14 cellular contexts compared by ENCODE assay signal in the genomic region with DNA sequence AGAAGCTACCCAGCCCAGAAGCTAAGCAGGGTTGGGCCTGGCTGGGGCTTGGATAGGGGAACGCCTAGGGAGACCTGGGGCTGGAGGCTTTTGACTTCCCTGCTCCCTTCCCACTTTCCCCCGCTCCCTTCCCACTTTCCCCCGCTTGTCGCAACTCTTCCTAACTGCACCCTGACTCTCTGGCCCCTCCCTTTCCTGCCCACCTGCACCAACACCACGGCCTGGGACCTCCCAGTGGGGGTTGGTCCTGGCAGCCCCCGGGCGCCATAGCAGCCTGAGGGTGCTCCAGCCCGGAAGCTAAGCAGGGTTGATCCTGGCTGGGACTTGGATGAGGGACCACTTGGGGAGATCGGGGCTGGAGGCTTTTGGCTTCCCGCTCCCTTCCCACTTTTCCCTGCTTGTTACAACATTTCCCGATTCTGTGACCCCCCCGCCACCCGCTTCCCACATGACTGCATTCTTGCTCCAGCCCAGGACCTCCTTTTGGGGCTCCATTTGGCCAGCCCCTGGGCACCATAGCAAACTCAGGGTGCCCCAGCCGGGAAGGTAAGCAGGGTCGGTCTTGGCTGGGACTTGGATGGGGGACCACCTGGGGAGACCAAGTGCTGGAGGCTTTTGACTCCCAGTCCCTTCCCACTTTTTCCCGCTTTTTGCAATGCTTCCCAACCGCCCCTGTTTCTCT.
A peak's percentile ranks its signal among the peaks of the same experiment; 100 is the strongest.
DNase-seq lines count a peak whose midpoint lies in the region; ATAC-seq and TF ChIP-seq lines count a peak whose summit lies in the region.
"Had no signal": no experiment of that assay in that cellular context is flagged by ENCODE, and none has a peak within 500 bp of the region (broad histone marks: within the 10 kb centered on the region; RNA-seq: fewer than 3 reads in every experiment).

No MANE protein-coding gene starts in this region.

- no peak for TF ChIP-seq EP300 in esophagus muscularis mucosa (IDR thresholded peaks at IDR 0.05)

- no peaks in the 10 kb centered on the region for H3K36me3 ChIP-seq in right atrium auricular region
- H3K36me3 ChIP-seq in heart left ventricle, result no peaks in the 10 kb centered on the region
- H3K36me3 ChIP-seq in esophagus muscularis mucosa, result no peaks in the 10 kb centered on the region
- no peaks in the 10 kb centered on the region for H3K36me3 ChIP-seq in osteoblast (ENCODE audit: insufficient read depth, low read length)
- H3K36me3 ChIP-seq: BLaER1 treated with 17β-estradiol and CSF1 and Interleukin-3, amounts not matched to agents 10 nM and 100 nM had no signal

- no peaks in the 10 kb centered on the region for H3K9me3 ChIP-seq in right atrium auricular region
- H3K9me3 ChIP-seq in heart left ventricle, result peaks cover 0 to 6% (median 0%) of the 10 kb centered on the region in 12 donors
- peaks cover 0 to 40% (median 12%) of the 10 kb centered on the region in 4 donors for H3K9me3 ChIP-seq in esophagus muscularis mucosa
- no peaks in the 10 kb centered on the region for H3K9me3 ChIP-seq in osteoblast (ENCODE audit: low read depth, low read length)

- TF ChIP-seq CTCF in right atrium auricular region (IDR thresholded peaks at IDR 0.05) (no peak), heart left ventricle (IDR thresholded peaks at IDR 0.05) (no peak), esophagus muscularis mucosa (IDR thresholded peaks at IDR 0.05) (no peak), osteoblast (IDR thresholded peaks at IDR 0.05; ENCODE audit: extremely low read depth, low read depth, low read length) (no peak)

- intact Hi-C loops in heart left ventricle (cut with DNase I), result no loop called here
- intact Hi-C loops in esophagus muscularis mucosa (cut with DNase I), result loop anchor here (10.0 kb wide), 1 partner anchor 72 kb away; no protein-coding TSS in a partner anchor

- no peak overlapping the region for H3K4me3 ChIP-seq in right atrium auricular region
- H3K4me3 ChIP-seq in heart left ventricle, result no peak overlapping the region
- no peak overlapping the region for H3K4me3 ChIP-seq in esophagus muscularis mucosa
- no peak overlapping the region for H3K4me3 ChIP-seq in osteoblast (ENCODE audit: insufficient read depth, low read length)
- H3K4me3 ChIP-seq: BLaER1 treated with 17β-estradiol and CSF1 and Interleukin-3, amounts not matched to agents 10 nM and 100 nM; GM12878 had no signal

- TF ChIP-seq POLR2A in heart left ventricle (IDR thresholded peaks at IDR 0.05) (no peak), esophagus muscularis mucosa (IDR thresholded peaks at IDR 0.05; ENCODE audit: low read depth) (no peak)

- ATAC-seq in heart left ventricle, result no peak
- ATAC-seq in HG02610 (IDR thresholded peaks at IDR 0.05; ENCODE audit: unreplicated experiment), result no peak
- ATAC-seq: CD8-positive, alpha-beta T cell; GM12878 had no signal

- H3K79me2 ChIP-seq in osteoblast (ENCODE audit: insufficient read depth, low read length), result no peaks in the 10 kb centered on the region

- WGBS in heart left ventricle, 4 donors, result 88 to 90% (median 89%) methylated on average over 17 of the region's 17 CpGs
- WGBS in esophagus muscularis mucosa, result 95% methylated on average over 14 of the region's 17 CpGs

- H3K4me1 ChIP-seq in right atrium auricular region, result no peaks in the 10 kb centered on the region
- H3K4me1 ChIP-seq in heart left ventricle, result no peaks in the 10 kb centered on the region
- H3K4me1 ChIP-seq in esophagus muscularis mucosa, result no peaks in the 10 kb centered on the region
- no peaks in the 10 kb centered on the region for H3K4me1 ChIP-seq in osteoblast (ENCODE audit: insufficient read depth, low read length)

- DNase-seq in right atrium auricular region (ENCODE audit: low spot score), result peak; percentile 21
- no peak for DNase-seq in heart left ventricle
- peak; percentile 86 for DNase-seq in esophagus muscularis mucosa (ENCODE audit: extremely low spot score)
- DNase-seq in osteoblast (ENCODE audit: insufficient read length, low spot score, missing footprints), result peak; percentile 45
- DNase-seq in SKM-1 treated with dmso at 0.1 percent for 144 hours (lab: John Stamatoyannopoulos, UW; ENCODE audit: unreplicated experiment), result no peak
- DNase-seq in middle frontal gyrus (ENCODE audit: extremely low spot score, low spot score), result no peak
- DNase-seq: Calu3, DMS79 treated with DMSO at 0.1 percent for 48 hours, GF-D8, H9 had no signal

- H2AFZ ChIP-seq in osteoblast (ENCODE audit: low read length), result no peak overlapping the region

- no peaks in the 10 kb centered on the region for H3K27me3 ChIP-seq in right atrium auricular region
- H3K27me3 ChIP-seq in heart left ventricle, result no peaks in the 10 kb centered on the region
- no peaks in the 10 kb centered on the region for H3K27me3 ChIP-seq in esophagus muscularis mucosa
- no peaks in the 10 kb centered on the region for H3K27me3 ChIP-seq in osteoblast (ENCODE audit: insufficient read depth, low read length)
- H3K27me3 ChIP-seq: BLaER1 treated with 17β-estradiol and CSF1 and Interleukin-3, amounts not matched to agents 10 nM and 100 nM had no signal

- no peak overlapping the region for H3K27ac ChIP-seq in right atrium auricular region
- H3K27ac ChIP-seq in heart left ventricle, result no peak overlapping the region
- H3K27ac ChIP-seq in esophagus muscularis mucosa (replicated peaks in 1 of 4), result no peak overlapping the region
- H3K27ac ChIP-seq in osteoblast (ENCODE audit: low read depth, low read length), result no peak overlapping the region
- H3K27ac ChIP-seq: BLaER1 treated with 17β-estradiol and CSF1 and Interleukin-3, amounts not matched to agents 10 nM and 100 nM had no signal

- no peak overlapping the region for H3K4me2 ChIP-seq in osteoblast (ENCODE audit: insufficient read depth, low read length)
- H3K4me2 ChIP-seq: BLaER1 treated with 17β-estradiol and CSF1 and Interleukin-3, amounts not matched to agents 10 nM and 100 nM had no signal

- no peaks in the 10 kb centered on the region for H4K20me1 ChIP-seq in osteoblast (ENCODE audit: insufficient read depth, low read length)
- H4K20me1 ChIP-seq: BLaER1 treated with 17β-estradiol and CSF1 and Interleukin-3, amounts not matched to agents 10 nM and 100 nM had no signal

Comparison
In these comparisons a context has a peak if more than half of its experiments do, and no peak if none do; other contexts are left out.
1. DNase-seq: peak in right atrium auricular region (single experiment), esophagus muscularis mucosa (single experiment) and osteoblast (single experiment); none in heart left ventricle (0 of 5), SKM-1 treated with dmso at 0.1 percent for 144 hours (single experiment) and middle frontal gyrus (single experiment).